24 cellular contexts compared by ENCODE assay signal in the genomic region with DNA sequence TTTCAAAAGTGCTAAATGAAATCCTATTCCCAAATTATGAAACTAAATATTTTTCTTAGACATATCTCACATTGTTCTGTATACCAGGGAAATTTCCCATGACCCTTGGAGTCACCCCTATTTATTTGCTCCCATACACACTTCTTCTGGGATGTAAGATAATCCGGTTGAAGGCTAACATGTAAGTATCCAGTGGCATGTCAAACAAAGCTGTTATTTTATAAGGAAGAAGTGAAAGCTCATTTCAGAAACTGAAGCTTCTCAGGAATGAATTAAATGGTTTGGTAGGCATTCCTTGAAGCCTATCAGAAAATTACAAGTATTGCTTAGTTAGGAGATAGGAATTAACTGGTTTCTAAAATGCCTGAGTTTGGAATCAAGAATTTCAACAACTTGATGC.
DNase-seq lines count a peak whose midpoint lies in the region; ATAC-seq, FAIRE-seq and TF ChIP-seq lines count a peak whose summit lies in the region.
"Had no signal": no experiment of that assay in that cellular context is flagged by ENCODE, and none has a peak within 500 bp of the region (broad histone marks: within the 10 kb centered on the region; RNA-seq: fewer than 3 reads in every experiment).

No MANE protein-coding gene starts in this region.

- intact Hi-C loops in HepG2 (cut with micrococcal nuclease; ENCODE audit: unreplicated experiment) = no loop called here
- intact Hi-C loops in spleen (cut with DNase I; ENCODE audit: low total_unique reads) = no loop called here

- 84% methylated on average over 1 of the region's 1 CpG for WGBS in liver
- WGBS in HepG2 (ENCODE audit: low lambda C conversion rate) = 31% methylated on average over 1 of the region's 1 CpG
- WGBS in spleen, 5 donors = 59 to 76% (median 65%) methylated on average over 1 of the region's 1 CpG

- H4K20me1 ChIP-seq in HepG2 (ENCODE audit: insufficient read depth, low read length) = no peaks in the 10 kb centered on the region

- H3K4me1 ChIP-seq in liver (ENCODE audit: control insufficient read depth in 4 of 4, insufficient read depth in 4 of 4, low read length in 3 of 4) (peaks cover 0 to 10% (median 5%) of the 10 kb centered on the region in 4 donors), HepG2 (ENCODE audit: insufficient read depth, low read length) (no peaks in the 10 kb centered on the region), spleen (no peaks in the 10 kb centered on the region)

- H3K36me3 ChIP-seq in liver (ENCODE audit: control insufficient read depth in 4 of 4, insufficient read depth in 3 of 4, low read depth in 1 of 4, low read length in 3 of 4) (no peaks in the 10 kb centered on the region), HepG2 (replicated peaks in 1 of 2; ENCODE audit: control insufficient read depth in 1 of 2, insufficient read depth in 2 of 2, low read length in 2 of 2) (no peaks in the 10 kb centered on the region), spleen (no peaks in the 10 kb centered on the region)
- H3K36me3 ChIP-seq: neutrophil, transverse colon had no signal

- ATAC-seq in HepG2 = no peak
- ATAC-seq: activated T-helper 17 cell treated with anti-CD3 and anti-CD28 coated beads, Interleukin-2, amount 50 U/mL, for 72 hours; HCT116; right cardiac atrium; stimulated activated naive CD8-positive, alpha-beta T cell treated with anti-CD3 and anti-CD28 coated beads, Interleukin-15, Interleukin-2, amounts not matched to agents 100 U/mL and 50 U/mL, for 24 hours had no signal

- no peak for TF ChIP-seq CTCF in liver (IDR thresholded peaks at IDR 0.05; ENCODE audit: low read depth, low read length, missing input control)
- no peak for TF ChIP-seq CTCF in HepG2 (CRISPR knock-in tag; IDR thresholded peaks at IDR 0.05)
- TF ChIP-seq CTCF in spleen (IDR thresholded peaks at IDR 0.05 in 8 of 11, conservative IDR thresholded peaks at IDR 0.05 in 3 of 11) = no peak

- TF ChIP-seq RAD21 in liver (IDR thresholded peaks at IDR 0.05) (no peak), HepG2 (CRISPR knock-in tag; IDR thresholded peaks at IDR 0.05) (no peak)

- no peak overlapping the region for H3K4me2 ChIP-seq in HepG2 (ENCODE audit: low read depth, low read length)

- H3K27ac ChIP-seq in liver (ENCODE audit: low read depth in 1 of 2, low read length in 2 of 2) = no peak overlapping the region
- H3K27ac ChIP-seq in HepG2 (ENCODE audit: extremely low read length, insufficient read depth, low read length) = no peak overlapping the region
- no peak overlapping the region for H3K27ac ChIP-seq in spleen
- H3K27ac ChIP-seq: neutrophil, transverse colon had no signal

- H3K27me3 ChIP-seq in liver (ENCODE audit: control insufficient read depth in 4 of 4, insufficient read depth in 4 of 4, low read length in 3 of 4) (no peaks in the 10 kb centered on the region), HepG2 (ENCODE audit: control insufficient read depth in 1 of 2, insufficient read depth in 2 of 2, low read length in 2 of 2) (no peaks in the 10 kb centered on the region), spleen (replicated peaks in 1 of 7) (no peaks in the 10 kb centered on the region)
- H3K27me3 ChIP-seq: neutrophil, transverse colon had no signal

- no peak for FAIRE-seq in HepG2 (lab: Jason Lieb, UNC)
- FAIRE-seq: A204.1 had no signal

- DNase-seq in HepG2 (ENCODE audit: low spot score) (no peak), astrocyte of the hippocampus (ENCODE audit: low read depth, low spot score) (peak; percentile 67), foreskin melanocyte (peak; percentile 51), Kasumi-1 (lab: John Stamatoyannopoulos, UW) (no peak), spleen (no peak), SW480 (ENCODE audit: low spot score) (no peak)
- DNase-seq in activated CD4-positive, CD25-positive, alpha-beta regulatory T cell treated with anti-CD3 and anti-CD28 coated beads, Interleukin-2, amount 50 U/mL, for 72 hours = no peak
- DNase-seq: activated naive CD8-positive, alpha-beta T cell treated with anti-CD3 and anti-CD28 coated beads, Interleukin-2, amount 10 ng/mL, durations not matched to agents 7 days and 5 days; caudate nucleus; effector CD8-positive, alpha-beta T cell; hippocampal formation; KBM-7; NCI-H1048; NCI-H2029; OCI-M1; right cardiac atrium; SIG-M5; stimulated activated naive CD8-positive, alpha-beta T cell treated with anti-CD3 and anti-CD28 coated beads, Interleukin-15, Interleukin-2, amounts not matched to agents 100 U/mL and 50 U/mL, for 24 hours; transverse colon had no signal

- CTCF ChIA-PET in HepG2 (lab: Yijun Ruan, JAX; ENCODE audit: low intra/inter-chr PET ratio, low total read pairs) = no interaction called here

- in situ Hi-C loops in HepG2 (cut with HindIII; ENCODE audit: extremely low pct_ligation_motif_present, low pct_unique_long_range_greater_than_20kb) = no loop called here

- H3K4me3 ChIP-seq in liver (ENCODE audit: low read depth in 1 of 3, low read length in 3 of 3) (no peak overlapping the region), HepG2 (replicated peaks in 1 of 3; ENCODE audit: insufficient read depth in 1 of 3, low read depth in 2 of 3, low read length in 3 of 3) (no peak overlapping the region), spleen (no peak overlapping the region)
- H3K4me3 ChIP-seq: transverse colon had no signal

- no peak overlapping the region for H2AFZ ChIP-seq in HepG2 (ENCODE audit: low read length)

- no peak for TF ChIP-seq POLR2A in HepG2 (IDR thresholded peaks at IDR 0.05; ENCODE audit: insufficient read depth in 1 of 2, low read depth in 2 of 2, low read length in 2 of 2)
- TF ChIP-seq POLR2A in spleen (IDR thresholded peaks at IDR 0.05) = no peak

- H3K9ac ChIP-seq in liver (ENCODE audit: low read depth in 1 of 2, low read length in 2 of 2) = no peak overlapping the region
- H3K9ac ChIP-seq in HepG2 (ENCODE audit: insufficient read depth, low read depth, low read length) = no peak overlapping the region

- no peaks in the 10 kb centered on the region for H3K9me3 ChIP-seq in liver (ENCODE audit: control insufficient read depth in 4 of 4, low read length in 3 of 4)
- no peaks in the 10 kb centered on the region for H3K9me3 ChIP-seq in HepG2 (ENCODE audit: low read length)
- no peaks in the 10 kb centered on the region for H3K9me3 ChIP-seq in spleen
- H3K9me3 ChIP-seq: neutrophil, transverse colon had no signal

- POLR2A ChIA-PET in HepG2 (lab: Yijun Ruan, JAX) = no interaction called here

- TF ChIP-seq EP300 in HepG2 (IDR thresholded peaks at IDR 0.05; ENCODE audit: low read depth in 2 of 2, low read length in 2 of 2) (no peak), HepG2 (CRISPR knock-in tag; IDR thresholded peaks at IDR 0.05; ENCODE audit: borderline replicate concordance) (no peak)

- H3K79me2 ChIP-seq in HepG2 (ENCODE audit: insufficient read depth, low read length) = no peaks in the 10 kb centered on the region

- no TSS peak for BruUV-seq in HepG2 (replicated peaks; lab: Mats Ljungman, UMichigan)

TF ChIP-seq in liver, 16 proteins besides CTCF, POLR2A, EP300 and RAD21:
- TF ChIP-seq GABPA (IDR thresholded peaks at IDR 0.05 in 1 of 2, conservative IDR thresholded peaks at IDR 0.05 in 1 of 2) (no peak), NR2F2 (IDR thresholded peaks at IDR 0.05) (peak; percentile 17)
TF ChIP-seq in liver: peak in this region for 1.

TF ChIP-seq in HepG2, 621 proteins besides CTCF, POLR2A, EP300 and RAD21:
- TF ChIP-seq MED8 (CRISPR knock-in tag; IDR thresholded peaks at IDR 0.05; ENCODE audit: insufficient replicate concordance) = no peak
- TF ChIP-seq, protein P1, sequence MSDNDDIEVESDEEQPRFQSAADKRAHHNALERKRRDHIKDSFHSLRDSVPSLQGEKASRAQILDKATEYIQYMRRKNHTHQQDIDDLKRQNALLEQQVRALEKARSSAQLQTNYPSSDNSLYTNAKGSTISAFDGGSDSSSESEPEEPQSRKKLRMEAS (IDR thresholded peaks at IDR 0.05) = no peak
TF ChIP-seq in HepG2: peak in this region for 0.

Comparison
In these comparisons a context has a peak if more than half of its experiments do, and no peak if none do; other contexts are left out.
1. DNase-seq: peak in astrocyte of the hippocampus (single experiment) and foreskin melanocyte (single experiment); none in HepG2 (single experiment), Kasumi-1 (0 of 2), activated CD4-positive, CD25-positive, alpha-beta regulatory T cell treated with anti-CD3 and anti-CD28 coated beads, Interleukin-2, amount 50 U/mL, for 72 hours (single experiment), spleen (single experiment) and SW480 (single experiment).